21 cellular contexts compared by ENCODE assay signal in the genomic region with DNA sequence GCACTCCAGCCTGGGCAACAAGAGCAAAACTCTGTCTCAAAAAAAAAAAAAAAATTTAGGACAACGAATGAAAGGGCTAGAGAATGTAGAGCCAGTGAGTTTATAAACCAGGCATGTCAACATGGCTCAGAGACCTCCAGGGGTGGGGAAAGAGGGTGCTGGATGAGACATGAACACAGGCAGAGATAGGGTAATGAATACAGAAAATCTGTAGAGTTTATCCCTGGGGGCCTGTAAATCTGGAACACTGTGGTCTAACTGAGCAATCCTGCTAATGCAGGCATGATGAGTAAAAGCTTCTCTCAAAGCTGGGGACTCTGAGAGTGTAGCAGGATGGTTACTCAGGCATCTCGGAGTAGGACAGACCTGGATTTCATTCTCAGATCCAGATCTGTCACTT. TPM values are rescaled to one million over a fixed set of nuclear protein-coding genes. Genes with fewer than 3 reads are reported as not detected.
DNase-seq lines count a peak whose midpoint lies in the region; ATAC-seq and TF ChIP-seq lines count a peak whose summit lies in the region.
"Had no signal": no experiment of that assay in that cellular context is flagged by ENCODE, and none has a peak within 500 bp of the region (broad histone marks: within the 10 kb centered on the region; RNA-seq: fewer than 3 reads in every experiment).

No MANE protein-coding gene starts in this region.

- H3K9me2 ChIP-seq in Karpas-422 (replicated peaks; ENCODE audit: insufficient read depth, low read length): no peaks in the 10 kb centered on the region

- no peak for TF ChIP-seq CTCF in nephron progenitor cell (IDR thresholded peaks at IDR 0.05)
- no peak for TF ChIP-seq CTCF in body of pancreas (IDR thresholded peaks at IDR 0.05)
- no peak for TF ChIP-seq CTCF in activated CD8-positive, alpha-beta T cell treated with anti-CD3 and anti-CD28 coated beads for 36 hours (IDR thresholded peaks at IDR 0.05)

- peaks cover 24% of the 10 kb centered on the region for H3K4me1 Mint-ChIP-seq in nephron progenitor cell
- peaks cover 13% of the 10 kb centered on the region for H3K4me1 Mint-ChIP-seq in activated CD8-positive, alpha-beta T cell treated with anti-CD3 and anti-CD28 coated beads for 36 hours (ENCODE audit: low read depth)
- H3K4me1 Mint-ChIP-seq: IgD-negative memory B cell had no signal

- POLR2A ChIA-PET in activated CD8-positive, alpha-beta T cell treated with anti-CD3 and anti-CD28 coated beads for 36 hours (lab: Charles Lee): no interaction called here

- H3K4me3 ChIP-seq in body of pancreas: no peak overlapping the region
- H3K4me3 ChIP-seq in Karpas-422 (ENCODE audit: low read length): no peak overlapping the region
- H3K4me3 ChIP-seq: colonic mucosa had no signal

- peaks cover 17% of the 10 kb centered on the region for H3K9me3 Mint-ChIP-seq in nephron progenitor cell
- peaks cover 5% of the 10 kb centered on the region for H3K9me3 Mint-ChIP-seq in activated CD8-positive, alpha-beta T cell treated with anti-CD3 and anti-CD28 coated beads for 36 hours

- peaks cover 5% of the 10 kb centered on the region for H3K36me3 Mint-ChIP-seq in nephron progenitor cell (ENCODE audit: low read depth)
- no peaks in the 10 kb centered on the region for H3K36me3 Mint-ChIP-seq in activated CD8-positive, alpha-beta T cell treated with anti-CD3 and anti-CD28 coated beads for 36 hours (ENCODE audit: low read depth)
- H3K36me3 Mint-ChIP-seq: IgD-negative memory B cell had no signal

- DNase-seq in AG20443 (ENCODE audit: low spot score) (peak; percentile 56), NCI-H82 treated with DMSO at 0.1 percent for 48 hours (lab: John Stamatoyannopoulos, UW; ENCODE audit: unreplicated experiment) (peak; percentile 32), fibroblast of the conjunctiva (ENCODE audit: low read depth) (peak; percentile 52), nephron progenitor cell (no peak), body of pancreas (no peak), Karpas-422 (no peak)
- DNase-seq in activated CD8-positive, alpha-beta T cell treated with anti-CD3 and anti-CD28 coated beads for 36 hours: no peak
- DNase-seq: activated CD4-positive, alpha-beta T cell treated with anti-CD3 and anti-CD28 coated beads for 36 hours; activated T-cell treated with anti-CD3 and anti-CD28 coated beads, Interleukin-2, amount 50 U/mL, for 1 hour; colonic mucosa; GF-D8; hippocampal formation; left colon; NCI-H1092 treated with DMSO at 0.1 percent for 48 hours; NCI-H446; SHP77 treated with DMSO at 0.1 percent for 48 hours; stimulated activated naive CD8-positive, alpha-beta T cell treated with anti-CD3 and anti-CD28 coated beads, Interleukin-15, amount 100 ng/mL, for 72 hours had no signal

- H3K36me3 ChIP-seq in body of pancreas (replicated peaks in 1 of 2; ENCODE audit: insufficient read depth in 1 of 2, low read depth in 2 of 2) (no peaks in the 10 kb centered on the region), Karpas-422 (ENCODE audit: insufficient read depth, low read length) (no peaks in the 10 kb centered on the region)
- H3K36me3 ChIP-seq: colonic mucosa had no signal

- ATAC-seq in body of pancreas (no peak), GM18505 (IDR thresholded peaks at IDR 0.05; ENCODE audit: unreplicated experiment) (no peak)
- no peak for ATAC-seq in activated CD8-positive, alpha-beta T cell treated with anti-CD3 and anti-CD28 coated beads for 36 hours
- ATAC-seq: activated CD4-positive, alpha-beta T cell treated with anti-CD3 and anti-CD28 coated beads for 36 hours; left colon; stimulated activated naive CD8-positive, alpha-beta T cell treated with anti-CD3 and anti-CD28 coated beads, Interleukin-15, amount 100 ng/mL, for 72 hours had no signal

- no peak overlapping the region for H3K4me3 Mint-ChIP-seq in nephron progenitor cell
- no peak overlapping the region for H3K4me3 Mint-ChIP-seq in activated CD8-positive, alpha-beta T cell treated with anti-CD3 and anti-CD28 coated beads for 36 hours
- H3K4me3 Mint-ChIP-seq: activated CD4-positive, alpha-beta T cell treated with anti-CD3 and anti-CD28 coated beads for 36 hours; IgD-negative memory B cell; stimulated activated naive CD8-positive, alpha-beta T cell treated with anti-CD3 and anti-CD28 coated beads, Interleukin-15, amount 100 ng/mL, for 72 hours; T-helper 2 cell treated with Interferon-gamma antibody and Interleukin-4, amounts not matched to agents 5 μg/mL and 100 μg/mL, for 36 hours had no signal

- TF ChIP-seq POLR2A in body of pancreas (IDR thresholded peaks at IDR 0.05): no peak
- no peak for TF ChIP-seq POLR2A in GM18505 (IDR thresholded peaks at IDR 0.05; ENCODE audit: borderline replicate concordance, extremely low read depth, insufficient read depth, insufficient read length)

- peaks cover 4% of the 10 kb centered on the region for H3K27me3 Mint-ChIP-seq in nephron progenitor cell (ENCODE audit: low read depth, poor library complexity)
- peaks cover 5% of the 10 kb centered on the region for H3K27me3 Mint-ChIP-seq in activated CD8-positive, alpha-beta T cell treated with anti-CD3 and anti-CD28 coated beads for 36 hours
- H3K27me3 Mint-ChIP-seq: activated CD4-positive, alpha-beta T cell treated with anti-CD3 and anti-CD28 coated beads for 36 hours had no signal

- H3K9me3 ChIP-seq in body of pancreas: no peaks in the 10 kb centered on the region
- H3K9me3 ChIP-seq in Karpas-422 (ENCODE audit: low read length): peaks cover 5% of the 10 kb centered on the region; the same call in 1 of the 2 replicates
- H3K9me3 ChIP-seq: colonic mucosa had no signal

- intact Hi-C loops in body of pancreas (cut with DNase I): no loop called here
- intact Hi-C loops in activated CD8-positive, alpha-beta T cell treated with anti-CD3 and anti-CD28 coated beads for 36 hours (cut with micrococcal nuclease): no loop called here

- no peaks in the 10 kb centered on the region for H3K79me2 ChIP-seq in Karpas-422 (ENCODE audit: low read length)
- H3K79me2 ChIP-seq: parathyroid adenoma had no signal

- WGBS in body of pancreas, 2 donors: 59 to 77% methylated on average over 2 of the region's 2 CpGs

- no peak overlapping the region for H3K9ac ChIP-seq in Karpas-422 (ENCODE audit: low read length)
- H3K9ac ChIP-seq: parathyroid adenoma had no signal

- no peak overlapping the region for H3K4me2 ChIP-seq in Karpas-422 (ENCODE audit: low read depth, low read length, poor library complexity, severe bottlenecking)

- H2AFZ ChIP-seq in Karpas-422 (ENCODE audit: low read length): no peak overlapping the region
- H2AFZ ChIP-seq: parathyroid adenoma had no signal

- CTCF ChIA-PET in activated CD8-positive, alpha-beta T cell treated with anti-CD3 and anti-CD28 coated beads for 36 hours (lab: Charles Lee): interaction anchor here (1.1 kb wide), 1 partner anchor 93 kb away, joined by 3 read pairs; no protein-coding TSS in a partner anchor

- H3K27ac Mint-ChIP-seq in nephron progenitor cell: peak overlapping the region; percentile 71
- no peak overlapping the region for H3K27ac Mint-ChIP-seq in activated CD8-positive, alpha-beta T cell treated with anti-CD3 and anti-CD28 coated beads for 36 hours
- H3K27ac Mint-ChIP-seq: activated CD4-positive, alpha-beta T cell treated with anti-CD3 and anti-CD28 coated beads for 36 hours; IgD-negative memory B cell; stimulated activated naive CD8-positive, alpha-beta T cell treated with anti-CD3 and anti-CD28 coated beads, Interleukin-15, amount 100 ng/mL, for 72 hours; T-helper 2 cell treated with Interferon-gamma antibody and Interleukin-4, amounts not matched to agents 5 μg/mL and 100 μg/mL, for 36 hours had no signal

- H3K27me3 ChIP-seq in body of pancreas (no peaks in the 10 kb centered on the region), Karpas-422 (ENCODE audit: low read length) (no peaks in the 10 kb centered on the region)
- H3K27me3 ChIP-seq: colonic mucosa had no signal

- H4K20me1 ChIP-seq in Karpas-422 (ENCODE audit: insufficient read depth, low read depth, low read length): no peaks in the 10 kb centered on the region

- no peak overlapping the region for H3K27ac ChIP-seq in body of pancreas
- H3K27ac ChIP-seq in Karpas-422 (ENCODE audit: low read length): no peak overlapping the region
- H3K27ac ChIP-seq: colonic mucosa, parathyroid adenoma had no signal

- H3K4me1 ChIP-seq in body of pancreas (peaks cover 20% of the 10 kb centered on the region), Karpas-422 (ENCODE audit: low read length) (no peaks in the 10 kb centered on the region)
- H3K4me1 ChIP-seq: colonic mucosa, parathyroid adenoma had no signal

RNA-seq across cellular contexts. Expression of a gene that starts 59.2 kb away (rescaled TPM):
- total RNA-seq in body of pancreas: 100 to 1,000 TPM; 129 to 170 TPM
- total RNA-seq in Karpas-422 (2014; rRNA removed; shearing (Covaris generic); ENCODE audit: low replicate concordance): not detected in 2 replicates
- total RNA-seq in activated CD8-positive, alpha-beta T cell treated with anti-CD3 and anti-CD28 coated beads for 36 hours: 100 to 1,000 TPM; 123 to 124 TPM

Comparison
In these comparisons a context has a peak if more than half of its experiments do, and no peak if none do; other contexts are left out.
1. DNase-seq: peak in AG20443 (single experiment), NCI-H82 treated with DMSO at 0.1 percent for 48 hours (single experiment) and fibroblast of the conjunctiva (single experiment); none in nephron progenitor cell (single experiment), body of pancreas (0 of 4), Karpas-422 (single experiment) and activated CD8-positive, alpha-beta T cell treated with anti-CD3 and anti-CD28 coated beads for 36 hours (single experiment).
2. RNA of a gene that starts 59.2 kb away (total RNA-seq): 129 to 170 TPM in body of pancreas and 123 to 124 TPM in activated CD8-positive, alpha-beta T cell treated with anti-CD3 and anti-CD28 coated beads for 36 hours; not detected in Karpas-422; every median in the first group is over 100 times any median in the second.